Comparison of ENCODE assay signal across 23 cellular contexts in genomic region chr7:46391215-46391614, GRCh38.
DNase-seq lines count a peak whose midpoint lies in the region; FAIRE-seq and TF ChIP-seq lines count a peak whose summit lies in the region.
"Had no signal": no experiment of that assay in that cellular context is flagged by ENCODE, and none has a peak within 500 bp of the region (broad histone marks: within the 10 kb centered on the region; RNA-seq: fewer than 3 reads in every experiment).

No MANE protein-coding gene starts in this region.

- H3K79me1 ChIP-seq in mesendoderm (ENCODE audit: low read length), result no peaks in the 10 kb centered on the region

- H3K4me1 ChIP-seq in mesendoderm (ENCODE audit: control insufficient read depth, low read depth, low read length) (no peaks in the 10 kb centered on the region), smooth muscle cell (ENCODE audit: low read depth) (no peaks in the 10 kb centered on the region)
- H3K4me1 ChIP-seq: ascending aorta, BLaER1 had no signal

- H3K18ac ChIP-seq in mesendoderm (ENCODE audit: low read length), result no peak overlapping the region

- no peak for TF ChIP-seq CTCF in smooth muscle cell (IDR thresholded peaks at IDR 0.05; ENCODE audit: borderline replicate concordance, insufficient read depth, poor library complexity, severe bottlenecking)

- no peak overlapping the region for H2AK5ac ChIP-seq in mesendoderm (ENCODE audit: low read length)

- no peak overlapping the region for H4K8ac ChIP-seq in mesendoderm (ENCODE audit: low read depth, low read length)

- H2BK120ac ChIP-seq in mesendoderm (ENCODE audit: low read depth, low read length), result no peak overlapping the region

- H3K36me3 ChIP-seq in mesendoderm (ENCODE audit: control insufficient read depth, insufficient read depth, low read length) (no peaks in the 10 kb centered on the region), smooth muscle cell (ENCODE audit: low read depth) (no peaks in the 10 kb centered on the region)
- H3K36me3 ChIP-seq: ascending aorta, BLaER1, MG63, spleen had no signal

- H2BK15ac ChIP-seq in mesendoderm (replicated peaks; ENCODE audit: low read depth), result peak overlapping the region; percentile 14

- H3K9me3 ChIP-seq in smooth muscle cell (replicated peaks; ENCODE audit: low read depth), result no peaks in the 10 kb centered on the region
- H3K9me3 ChIP-seq: ascending aorta, BLaER1 had no signal

- no peaks in the 10 kb centered on the region for H4K20me1 ChIP-seq in smooth muscle cell (ENCODE audit: low read depth)
- H4K20me1 ChIP-seq: BLaER1 had no signal

- H3K79me2 ChIP-seq in mesendoderm (ENCODE audit: control insufficient read depth, insufficient read depth, low read length) (no peaks in the 10 kb centered on the region), smooth muscle cell (ENCODE audit: low read depth) (no peaks in the 10 kb centered on the region)
- H3K79me2 ChIP-seq: parathyroid adenoma had no signal

- no CpG with 5 or more reads among the region's 2 CpGs for WGBS in mesendoderm (ENCODE audit: extremely low coverage, insufficient coverage, low lambda C conversion rate)
- WGBS in smooth muscle cell (ENCODE audit: low lambda C conversion rate), result 15% methylated on average over 2 of the region's 2 CpGs

- H3K4me3 ChIP-seq in mesendoderm (ENCODE audit: low read length) (no peak overlapping the region), smooth muscle cell (no peak overlapping the region)
- H3K4me3 ChIP-seq: ascending aorta, BLaER1, MG63, spleen had no signal

- no peak overlapping the region for H3K27ac ChIP-seq in mesendoderm (ENCODE audit: low read depth, low read length)
- H3K27ac ChIP-seq in smooth muscle cell (ENCODE audit: low read depth), result peak overlapping the region; percentile 19
- H3K27ac ChIP-seq: ascending aorta, BLaER1, parathyroid adenoma had no signal

- no peak overlapping the region for H4K5ac ChIP-seq in mesendoderm (ENCODE audit: low read length)

- H3K56ac ChIP-seq in mesendoderm (ENCODE audit: low read length), result no peak overlapping the region

- peak overlapping the region; percentile 23 for H2AFZ ChIP-seq in smooth muscle cell (ENCODE audit: low read depth)

- no peak overlapping the region for H3K9ac ChIP-seq in mesendoderm (ENCODE audit: low read length)
- H3K9ac ChIP-seq in smooth muscle cell (ENCODE audit: low read depth), result no peak overlapping the region
- H3K9ac ChIP-seq: BLaER1, parathyroid adenoma had no signal

- H3K27me3 ChIP-seq in mesendoderm (ENCODE audit: insufficient read depth, low read length, poor library complexity) (no peaks in the 10 kb centered on the region), smooth muscle cell (ENCODE audit: low read depth) (no peaks in the 10 kb centered on the region)
- H3K27me3 ChIP-seq: ascending aorta, BLaER1, MG63, spleen had no signal

- no peak overlapping the region for H3K23ac ChIP-seq in mesendoderm (ENCODE audit: low read length)

- H3K4ac ChIP-seq in mesendoderm (ENCODE audit: low read depth, low read length), result no peak overlapping the region

- H3K4me2 ChIP-seq in mesendoderm (ENCODE audit: low read length) (no peak overlapping the region), smooth muscle cell (peak overlapping the region; percentile 43)
- H3K4me2 ChIP-seq: BLaER1 had no signal

- FAIRE-seq in RCC 7860 (lab: Jason Lieb, UNC), result no peak

- H3F3A ChIP-seq in smooth muscle cell (ENCODE audit: low read depth), result peaks cover 12% of the 10 kb centered on the region

- DNase-seq in GM04503 (ENCODE audit: low read depth), result peak; percentile 89
- DNase-seq in amniotic epithelial cell (ENCODE audit: low read depth), result peak; percentile 89
- peak; percentile 29 for DNase-seq in mesendoderm
- no peak for DNase-seq in smooth muscle cell (lab: John Stamatoyannopoulos, UW; ENCODE audit: unreplicated experiment)
- no peak for DNase-seq in RCC 7860 (ENCODE audit: low spot score)
- no peak for DNase-seq in GM19238 (ENCODE audit: insufficient read length, low spot score)
- no peak for DNase-seq in NCI-H2171 treated with DMSO at 0.1 percent for 48 hours (lab: John Stamatoyannopoulos, UW)
- no peak for DNase-seq in NCI-H2081 (lab: John Stamatoyannopoulos, UW)
- DNase-seq: activated naive CD4-positive, alpha-beta T cell; activated T-cell treated with anti-CD3 and anti-CD28 coated beads for 4 hours; DMS 273 treated with DMSO at 0.1 percent for 48 hours; foreskin melanocyte; GOT3; left cardiac atrium; MG63; NCI-H1694 treated with DMSO at 0.1 percent for 48 hours; NCI-H446 treated with DMSO at 0.1 percent for 48 hours; spleen; stimulated activated CD8-positive, alpha-beta memory T cell treated with anti-CD3 and anti-CD28 coated beads, Interleukin-4, amount 100 ng/mL, for 48 hours; substantia nigra had no signal

- no peak overlapping the region for H2BK5ac ChIP-seq in mesendoderm (ENCODE audit: low read length)

Comparison
In these comparisons a context has a peak if more than half of its experiments do, and no peak if none do; other contexts are left out.
1. DNase-seq: peak in GM04503 (single experiment), amniotic epithelial cell (single experiment) and mesendoderm (single experiment); none in smooth muscle cell (single experiment), RCC 7860 (single experiment), GM19238 (single experiment), NCI-H2171 treated with DMSO at 0.1 percent for 48 hours (single experiment) and NCI-H2081 (0 of 2).